18 cellular contexts compared by ENCODE assay signal in the genomic region with DNA sequence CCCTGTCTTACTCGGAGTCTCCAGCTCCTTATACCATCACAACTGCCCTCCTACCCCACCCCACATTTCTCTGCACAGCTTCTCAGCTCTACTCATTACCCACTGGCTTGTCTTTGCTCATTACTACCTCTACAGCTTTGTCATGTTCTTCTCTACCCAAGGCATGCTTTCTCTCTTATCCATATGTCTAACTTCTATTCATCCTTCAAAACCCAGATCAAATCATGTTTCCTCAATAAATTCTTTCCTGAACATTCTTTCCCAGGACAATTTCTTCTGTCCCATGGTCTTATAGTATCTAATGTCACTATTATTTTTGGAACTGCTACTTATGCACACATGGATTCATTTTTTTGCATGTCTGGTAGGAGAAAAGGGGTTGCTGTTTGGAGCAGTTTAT.
DNase-seq lines count a peak whose midpoint lies in the region; ATAC-seq and TF ChIP-seq lines count a peak whose summit lies in the region.
"Had no signal": no experiment of that assay in that cellular context is flagged by ENCODE, and none has a peak within 500 bp of the region (broad histone marks: within the 10 kb centered on the region; RNA-seq: fewer than 3 reads in every experiment).

No MANE protein-coding gene starts in this region.

- BruUV-seq in IMR-90 (replicated peaks; lab: Mats Ljungman, UMichigan): no TSS peak

- no peak overlapping the region for H2AK9ac ChIP-seq in IMR-90 (replicated peaks; ENCODE audit: low read depth, low read length, poor library complexity)

- 0 out of 2 replicates have a peak overlapping the region, but pooled peaks have one; percentile 46 for H3K23ac ChIP-seq in IMR-90 (ENCODE audit: low read depth, low read length)

- H3K14ac ChIP-seq in IMR-90 (replicated peaks; ENCODE audit: low read depth, low read length): no peak overlapping the region

- TF ChIP-seq CTCF in SK-N-SH (IDR thresholded peaks at IDR 0.05): no peak
- TF ChIP-seq CTCF in IMR-90 (conservative IDR thresholded peaks at IDR 0.05; ENCODE audit: low read depth, low read length): no peak
- no peak for TF ChIP-seq CTCF in right lobe of liver (IDR thresholded peaks at IDR 0.05)
- no peak for TF ChIP-seq CTCF in natural killer cell (IDR thresholded peaks at IDR 0.05)

- H3K36me3 ChIP-seq in SK-N-SH (replicated peaks in 1 of 2; ENCODE audit: control insufficient read depth in 1 of 2, insufficient read depth in 2 of 2, low read length in 1 of 2) (no peaks in the 10 kb centered on the region), IMR-90 (ENCODE audit: control insufficient read depth, insufficient read depth, low read length) (no peaks in the 10 kb centered on the region), right lobe of liver (no peaks in the 10 kb centered on the region), H7 (replicated peaks; ENCODE audit: control insufficient read depth, insufficient read depth, low read length) (no peaks in the 10 kb centered on the region)
- H3K36me3 ChIP-seq: MG63 had no signal

- H3K18ac ChIP-seq in IMR-90 (ENCODE audit: low read depth, low read length): peak overlapping the region; percentile 77

- DNase-seq in SK-N-SH: no peak
- DNase-seq in IMR-90: no peak
- no peak for DNase-seq in right lobe of liver
- DNase-seq in natural killer cell: no peak
- DNase-seq in H7: no peak
- DNase-seq: DMS153; NCI-H1105 treated with DMSO at 0.1 percent for 48 hours; NCI-H2029; NCI-H446; NCI-H524 treated with DMSO at 0.1 percent for 48 hours; NCI-H82; NK-92 treated with Interleukin-12 subunit alpha and Interleukin-12 subunit beta, amount 100 ng/mL, for 24 hours; PC-3 had no signal

- CTCF ChIA-PET in SK-N-SH (lab: Yijun Ruan, JAX): no interaction called here
- CTCF ChIA-PET in IMR-90 (lab: Yijun Ruan, JAX): no interaction called here

- H4K91ac ChIP-seq in IMR-90 (ENCODE audit: insufficient read depth, low read depth, low read length): peak overlapping the region; percentile 38; the same call in 1 of the 2 replicates

- WGBS in SK-N-SH (ENCODE audit: low lambda C conversion rate): 94% methylated on average over 1 of the region's 1 CpG
- 87% methylated on average over 1 of the region's 1 CpG; no CpG with 5 or more reads in 1 of the 2 experiments for WGBS in IMR-90 (ENCODE audit: extremely low coverage in 2 of 2, insufficient read length in 1 of 2), 2 experiments
- 75% methylated on average over 1 of the region's 1 CpG for WGBS in right lobe of liver (ENCODE audit: insufficient coverage, low coverage, low lambda C conversion rate, missing lambda C conversion rate)

- no peak overlapping the region; a peak in 1 of 4 replicates for H4K8ac ChIP-seq in IMR-90 (ENCODE audit: low read depth in 2 of 2, low read length in 2 of 2)

- in situ Hi-C loops in IMR-90 (cut with MboI; ENCODE audit: low sequenced_read_pairs): no loop called here

- TF ChIP-seq RAD21 in SK-N-SH (IDR thresholded peaks at IDR 0.05; ENCODE audit: low read length): no peak
- no peak for TF ChIP-seq RAD21 in IMR-90 (IDR thresholded peaks at IDR 0.05; ENCODE audit: low read length)

- H3K9me3 ChIP-seq in SK-N-SH (no peaks in the 10 kb centered on the region), IMR-90 (ENCODE audit: control insufficient read depth, insufficient read depth, low read length) (no peaks in the 10 kb centered on the region), right lobe of liver (no peaks in the 10 kb centered on the region)
- H3K9me3 ChIP-seq: MG63 had no signal

- peaks cover 0 to 10% of the 10 kb centered on the region in 2 donors for H3K27me3 Mint-ChIP-seq in natural killer cell (ENCODE audit: low read depth in 2 of 2)

- no peaks in the 10 kb centered on the region for H3K9me2 ChIP-seq in SK-N-SH

- peak overlapping the region; percentile 52 for H2BK20ac ChIP-seq in IMR-90 (ENCODE audit: low read depth, low read length)

- no peak overlapping the region for H3K9ac ChIP-seq in SK-N-SH
- H3K9ac ChIP-seq in IMR-90 (ENCODE audit: low read depth, low read length): no peak overlapping the region

- H3K4me3 ChIP-seq in SK-N-SH (ENCODE audit: low read depth in 2 of 2, low read length in 1 of 2): no peak overlapping the region
- H3K4me3 ChIP-seq in IMR-90 (ENCODE audit: insufficient read depth, low read depth, low read length): no peak overlapping the region
- H3K4me3 ChIP-seq in right lobe of liver: no peak overlapping the region
- no peak overlapping the region for H3K4me3 ChIP-seq in H7 (ENCODE audit: insufficient read depth, low read depth, low read length)
- H3K4me3 ChIP-seq: K562, MG63 had no signal

- no peak overlapping the region; the same call in 1 of the 2 replicates for H3K4ac ChIP-seq in IMR-90 (ENCODE audit: low read depth, low read length)

- no peaks in the 10 kb centered on the region for H3K79me2 ChIP-seq in SK-N-SH (ENCODE audit: insufficient read depth)

- no peak overlapping the region for H3K27ac ChIP-seq in SK-N-SH (ENCODE audit: low read depth in 2 of 2, low read length in 1 of 2)
- H3K27ac ChIP-seq in IMR-90 (ENCODE audit: insufficient read depth, low read length): no peak overlapping the region
- peak overlapping the region; percentile 43 to 78 (median 75) for H3K27ac ChIP-seq in right lobe of liver
- H3K27ac ChIP-seq: 22Rv1 had no signal

- H3K79me1 ChIP-seq in IMR-90 (ENCODE audit: low read depth in 1 of 2, low read length in 2 of 2): no peaks in the 10 kb centered on the region

- no peaks in the 10 kb centered on the region for H3K27me3 ChIP-seq in SK-N-SH (ENCODE audit: insufficient read depth)
- peaks cover 3% of the 10 kb centered on the region; the same call in 1 of the 2 replicates for H3K27me3 ChIP-seq in IMR-90 (ENCODE audit: control insufficient read depth, insufficient read depth, low read length)
- H3K27me3 ChIP-seq in right lobe of liver: no peaks in the 10 kb centered on the region
- no peaks in the 10 kb centered on the region for H3K27me3 ChIP-seq in H7 (ENCODE audit: control insufficient read depth, insufficient read depth, low read length)
- H3K27me3 ChIP-seq: MG63 had no signal

- H2AFZ ChIP-seq in SK-N-SH (ENCODE audit: low read depth) (no peak overlapping the region), IMR-90 (replicated peaks; ENCODE audit: low read length, poor library complexity) (no peak overlapping the region)

- H3K9me1 ChIP-seq in IMR-90 (ENCODE audit: insufficient read depth, low read length): 0 out of 2 replicates have a peak, but pooled peaks cover 2% of the 10 kb centered on the region

- H4K5ac ChIP-seq in IMR-90 (ENCODE audit: low read depth, low read length): no peak overlapping the region

- H3K4me2 ChIP-seq in SK-N-SH (no peak overlapping the region), IMR-90 (ENCODE audit: low read depth, low read length) (no peak overlapping the region; the same call in 1 of the 2 replicates)

- no peaks in the 10 kb centered on the region for H3F3A ChIP-seq in SK-N-SH (replicated peaks; ENCODE audit: insufficient read depth)

- peak overlapping the region; percentile 2 for H2BK5ac ChIP-seq in IMR-90 (ENCODE audit: low read depth, low read length, poor library complexity, severe bottlenecking)

- H4K20me1 ChIP-seq in SK-N-SH (ENCODE audit: insufficient read depth) (no peaks in the 10 kb centered on the region), IMR-90 (ENCODE audit: insufficient read depth, low read length) (no peaks in the 10 kb centered on the region)

- H2AK5ac ChIP-seq in IMR-90 (ENCODE audit: low read depth, low read length): no peak overlapping the region

- H2BK15ac ChIP-seq in IMR-90 (ENCODE audit: low read depth, low read length): peak overlapping the region; percentile 60; the same call in 1 of the 3 replicates

- H3K56ac ChIP-seq in IMR-90 (ENCODE audit: extremely low read depth, insufficient read depth, low read length): no peak overlapping the region

- intact Hi-C loops in IMR-90 (cut with micrococcal nuclease) (loop anchor here (5.0 kb wide), 2 partner anchors 62 to 232 kb away; partner anchors contain the start of genes KLLN and PTEN), right lobe of liver (cut with DNase I) (no loop called here), natural killer cell (cut with micrococcal nuclease) (loop anchor here (5.0 kb wide), 2 partner anchors 162 to 232 kb away; partner anchors contain the start of genes KLLN and PTEN)

- peak overlapping the region; percentile 9; the same call in 1 of the 2 replicates for H2BK120ac ChIP-seq in IMR-90 (ENCODE audit: low read depth, low read length)

- TF ChIP-seq POLR2A in IMR-90 (IDR thresholded peaks at IDR 0.05; ENCODE audit: low read depth, low read length) (no peak), right lobe of liver (IDR thresholded peaks at IDR 0.05) (no peak)

- no peaks in the 10 kb centered on the region for H3K36me3 Mint-ChIP-seq in natural killer cell

- POLR2A ChIA-PET in SK-N-SH (lab: Yijun Ruan, JAX) (no interaction called here), IMR-90 (lab: Charles Lee; ENCODE audit: unreplicated experiment) (no interaction called here)

- TF ChIP-seq EP300 in SK-N-SH (IDR thresholded peaks at IDR 0.05; ENCODE audit: borderline replicate concordance in 1 of 2, low read depth in 1 of 2, low read length in 1 of 2): no peak

- peak overlapping the region in 1 of 2 donors; percentile 22 for H3K27ac Mint-ChIP-seq in natural killer cell

- peaks cover 0 to 3% of the 10 kb centered on the region in 2 donors for H3K9me3 Mint-ChIP-seq in natural killer cell

- no peak overlapping the region for H3K4me3 Mint-ChIP-seq in natural killer cell

- H3K4me1 Mint-ChIP-seq in natural killer cell: peaks cover 48 to 52% of the 10 kb centered on the region in 2 donors

- H3K4me1 ChIP-seq in SK-N-SH (ENCODE audit: control insufficient read depth in 1 of 2, insufficient read depth in 2 of 2, low read depth in 1 of 2, low read length in 1 of 2) (no peaks in the 10 kb centered on the region; a peak in 2 of 4 replicates), IMR-90 (ENCODE audit: control insufficient read depth, insufficient read depth, low read length) (peaks cover 4% of the 10 kb centered on the region), right lobe of liver (peaks cover 0 to 24% (median 5%) of the 10 kb centered on the region in 4 donors)

- dilution Hi-C loops in IMR-90 (cut with HindIII; ENCODE audit: low sequenced_read_pairs, unreplicated experiment): no loop called here

- no peak for ATAC-seq in SK-N-SH treated with all-trans-retinoic acid at 6 μM for 48 hours
- no peak for ATAC-seq in IMR-90 (ENCODE audit: low read depth)
- no peak for ATAC-seq in right lobe of liver
- ATAC-seq in natural killer cell: no peak
- ATAC-seq in GM18870 (IDR thresholded peaks at IDR 0.05; ENCODE audit: unreplicated experiment): no peak
- ATAC-seq: K562, PC-3 had no signal

TF ChIP-seq in SK-N-SH treated with all-trans-retinoic acid at 6 μM for 48 hours, 23 proteins besides CTCF, POLR2A, EP300 and RAD21:
- TF ChIP-seq ZFP3 (CRISPR knock-in tag; IDR thresholded peaks at IDR 0.05): peak; percentile 86
- no peak for TF ChIP-seq ARNTL (CRISPR knock-in tag; IDR thresholded peaks at IDR 0.05; ENCODE audit: borderline replicate concordance, low read depth)

TF ChIP-seq in SK-N-SH, 30 proteins besides CTCF, POLR2A, EP300 and RAD21 (continues in another document):
- TF ChIP-seq TAF1 (IDR thresholded peaks at IDR 0.05; ENCODE audit: borderline replicate concordance, low read depth, low read length): no peak

Comparison
In these comparisons a context has a peak if more than half of its experiments do, and no peak if none do; other contexts are left out.
1. H3K27ac ChIP-seq: peak in right lobe of liver (3 of 3); none in SK-N-SH (0 of 2) and IMR-90 (single experiment).
2. intact Hi-C loops: an anchor here in IMR-90 (5.0 kb wide) and natural killer cell (5.0 kb wide); none called in right lobe of liver.